ENCODE assay signal across 9 cellular contexts in the genomic region with DNA sequence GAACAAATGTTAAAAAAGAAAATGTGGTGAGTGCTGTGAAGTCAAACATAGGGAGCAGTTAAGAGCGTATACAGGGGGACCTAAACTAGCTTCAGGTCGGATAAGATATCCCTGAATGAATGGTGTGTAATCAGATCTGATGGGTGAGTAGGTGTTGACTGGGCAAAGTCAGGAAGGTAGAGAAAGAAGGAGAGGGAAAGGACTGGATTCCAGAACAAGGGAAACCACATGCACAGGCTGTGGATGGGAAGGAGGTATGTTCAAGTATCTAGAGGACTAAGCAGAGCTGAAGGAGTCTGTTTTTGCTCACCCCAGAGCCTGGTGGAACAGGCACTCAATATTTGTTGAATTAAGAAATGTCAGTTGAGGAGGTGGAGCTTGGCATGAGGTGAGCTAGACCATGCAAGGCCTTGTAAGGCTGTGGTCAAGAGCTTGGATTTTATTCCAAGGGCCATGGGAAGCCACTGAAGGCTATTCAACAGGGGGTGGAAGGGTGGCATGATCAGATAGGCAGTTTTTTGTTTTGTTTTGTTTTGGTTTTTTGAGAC. TPM values are rescaled to one million over a fixed set of nuclear protein-coding genes. Genes with fewer than 3 reads are reported as not detected.
A peak's percentile ranks its signal among the peaks of the same experiment; 100 is the strongest.
DNase-seq lines count a peak whose midpoint lies in the region; ATAC-seq, FAIRE-seq and TF ChIP-seq lines count a peak whose summit lies in the region.
"Had no signal": no experiment of that assay in that cellular context is flagged by ENCODE, and none has a peak within 500 bp of the region (broad histone marks: within the 10 kb centered on the region; RNA-seq: fewer than 3 reads in every experiment).

No MANE protein-coding gene starts in this region.

- intact Hi-C loops in psoas muscle (cut with DNase I) = no loop called here

- peaks cover 5% of the 10 kb centered on the region for H3K4me1 ChIP-seq in RWPE2 (ENCODE audit: insufficient read depth, poor library complexity, severe bottlenecking)
- H3K4me1 ChIP-seq in psoas muscle = peaks cover 19% of the 10 kb centered on the region

- H3K36me3 ChIP-seq in RWPE2 (ENCODE audit: low read depth) (peaks cover 35% of the 10 kb centered on the region), psoas muscle (ENCODE audit: insufficient read depth in 1 of 2, low read depth in 1 of 2) (peaks cover 6 to 35% of the 10 kb centered on the region in 2 donors)

- FAIRE-seq in H54 (lab: Jason Lieb, UNC) = no peak

- ATAC-seq in RWPE2 (ENCODE audit: low read depth) = peak; percentile 5; the same call in 1 of the 3 replicates
- ATAC-seq in psoas muscle = no peak
- ATAC-seq in HG02938 (IDR thresholded peaks at IDR 0.05; ENCODE audit: unreplicated experiment) = no peak

- no peaks in the 10 kb centered on the region for H3K9me3 ChIP-seq in RWPE2 (ENCODE audit: severe bottlenecking)
- no peaks in the 10 kb centered on the region for H3K9me3 ChIP-seq in psoas muscle

- no peak overlapping the region for H3K4me3 ChIP-seq in RWPE2 (ENCODE audit: severe bottlenecking)
- no peak overlapping the region for H3K4me3 ChIP-seq in psoas muscle

- TF ChIP-seq CTCF in RWPE2 (IDR thresholded peaks at IDR 0.05; ENCODE audit: poor library complexity, severe bottlenecking) (no peak), psoas muscle (IDR thresholded peaks at IDR 0.05) (no peak)

- DNase-seq in NCI-H2196 (lab: John Stamatoyannopoulos, UW; ENCODE audit: unreplicated experiment) = peak; percentile 39
- no peak for DNase-seq in NCI-H2196 treated with DMSO at 0.1 percent for 48 hours (lab: John Stamatoyannopoulos, UW; ENCODE audit: unreplicated experiment)
- DNase-seq in RWPE2 (ENCODE audit: low spot score) = no peak
- peak; percentile 13 for DNase-seq in epidermal melanocyte (ENCODE audit: insufficient read length, low spot score)
- DNase-seq in psoas muscle = no peak
- DNase-seq in H54 (ENCODE audit: insufficient read length, low spot score) = no peak
- DNase-seq in DMS 273 (lab: John Stamatoyannopoulos, UW; ENCODE audit: unreplicated experiment) = no peak
- DNase-seq: activated CD4-positive, alpha-beta T cell treated with anti-CD3 and anti-CD28 coated beads, Interleukin-2, amount 50 U/mL, for 48 hours had no signal

- H3K27ac ChIP-seq in RWPE2 (ENCODE audit: poor library complexity, severe bottlenecking) = peak overlapping the region; percentile 26
- H3K27ac ChIP-seq in psoas muscle = peak overlapping the region; percentile 50

- H3K27me3 ChIP-seq in RWPE2 (ENCODE audit: insufficient read depth, poor library complexity, severe bottlenecking) = no peaks in the 10 kb centered on the region
- H3K27me3 ChIP-seq in psoas muscle (ENCODE audit: insufficient read depth in 3 of 3, low read length in 2 of 3) = no peaks in the 10 kb centered on the region

- TF ChIP-seq POLR2A in H54 (IDR thresholded peaks at IDR 0.05; ENCODE audit: low read depth, low read length) = no peak

- 28 to 69% (median 40%) methylated on average over 2 of the region's 2 CpGs for WGBS in psoas muscle, 3 donors

RNA-seq across cellular contexts. Expression of a gene that starts 27.4 kb away (rescaled TPM):
- total RNA-seq in psoas muscle = 100 to 1,000 TPM; 209 to 230 (median 215) TPM
- polyA plus RNA-seq in psoas muscle = 100 to 1,000 TPM; 117 to 342 (median 165) TPM

RNA-seq across cellular contexts. Expression of a gene that starts 34.1 kb away (rescaled TPM):
- total RNA-seq in psoas muscle = 10 to 100 TPM; 34.8 to 44.4 (median 38.7) TPM
- 10 to 100 TPM; 43.8 to 91.8 (median 73.0) TPM for polyA plus RNA-seq in psoas muscle

RNA-seq across cellular contexts. Expression of a gene that starts 40.9 kb away (rescaled TPM):
- total RNA-seq in psoas muscle = 100 to 1,000 TPM in 3 of 4 donors, 10 to 100 TPM in 1; 96.6 to 159 (median 124) TPM
- 10 to 100 TPM; 45.8 to 92.9 (median 80.3) TPM for polyA plus RNA-seq in psoas muscle

RNA-seq across cellular contexts. Expression of a gene that starts 58.4 kb away (rescaled TPM):
- total RNA-seq in psoas muscle = under 1 TPM; 0.15 to 0.41 (median 0.30) TPM
- polyA plus RNA-seq in psoas muscle = under 1 TPM; 0.06 to 0.12 (median 0.10) TPM

Comparison
In these comparisons a context has a peak if more than half of its experiments do, and no peak if none do; other contexts are left out.
1. DNase-seq: peak in NCI-H2196 (single experiment) and epidermal melanocyte (single experiment); none in NCI-H2196 treated with DMSO at 0.1 percent for 48 hours (single experiment), RWPE2 (single experiment), psoas muscle (0 of 2), H54 (single experiment) and DMS 273 (single experiment).